In the genomic region with DNA sequence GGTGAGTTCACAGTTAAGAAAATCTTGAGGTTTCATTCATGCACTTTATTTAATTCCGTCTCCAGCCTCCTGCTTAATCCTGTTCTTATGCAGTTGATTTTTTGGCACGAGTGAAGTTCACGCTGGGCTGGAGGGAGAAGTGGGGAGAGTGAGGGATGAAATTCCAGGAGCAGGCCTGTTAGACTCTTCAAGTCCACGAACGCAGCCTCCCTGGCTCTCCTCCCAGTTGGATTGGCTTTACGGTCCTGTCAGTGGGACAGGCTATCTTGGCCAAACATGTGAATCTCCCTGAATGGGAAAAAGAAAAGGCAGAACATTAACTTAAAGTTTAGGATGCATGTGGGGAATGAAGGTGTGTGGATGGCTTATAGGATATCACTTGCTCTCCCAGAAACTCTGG, we compare ENCODE assay signal across 15 cellular contexts.
A peak's percentile ranks its signal among the peaks of the same experiment; 100 is the strongest.
DNase-seq lines count a peak whose midpoint lies in the region; ATAC-seq and TF ChIP-seq lines count a peak whose summit lies in the region.
"Had no signal": no experiment of that assay in that cellular context is flagged by ENCODE, and none has a peak within 500 bp of the region (broad histone marks: within the 10 kb centered on the region; RNA-seq: fewer than 3 reads in every experiment).

No MANE protein-coding gene starts in this region.

- DNase-seq in AG08396 (ENCODE audit: low spot score) (peak; percentile 35), body of pancreas (peak in 2 of 4 donors; percentile 28 to 29), left cardiac atrium (peak; percentile 74), retinal pigment epithelial cell (ENCODE audit: low read depth) (peak; percentile 71), GM19238 (ENCODE audit: insufficient read length, low spot score) (no peak)
- no peak for DNase-seq in activated naive CD4-positive, alpha-beta T cell treated with anti-CD3 and anti-CD28 coated beads, Interleukin-2, amount 10 ng/mL, durations not matched to agents 7 days and 5 days
- no peak for DNase-seq in activated T-cell treated with anti-CD3 and anti-CD28 coated beads, Interleukin-2, amount 50 U/mL, for 24 hours
- DNase-seq: naive thymus-derived CD8-positive, alpha-beta T cell; NCI-H1417; NCI-H524; SJCRH30; spleen had no signal

- no peaks in the 10 kb centered on the region for H3K4me1 Mint-ChIP-seq in activated naive CD4-positive, alpha-beta T cell treated with anti-CD3 and anti-CD28 coated beads, Interleukin-2, amount 10 ng/mL, durations not matched to agents 7 days and 5 days
- H3K4me1 Mint-ChIP-seq in activated T-cell treated with anti-CD3 and anti-CD28 coated beads, Interleukin-2, amount 50 U/mL, for 24 hours (ENCODE audit: low read depth), result no peaks in the 10 kb centered on the region

- no peaks in the 10 kb centered on the region for H3K27me3 ChIP-seq in body of pancreas
- H3K27me3 ChIP-seq: brain microvascular endothelial cell, SJCRH30 had no signal

- CTCF ChIA-PET in activated naive CD4-positive, alpha-beta T cell treated with anti-CD3 and anti-CD28 coated beads, Interleukin-2, amount 10 ng/mL, durations not matched to agents 7 days and 5 days (lab: Charles Lee), result no interaction called here

- no peaks in the 10 kb centered on the region for H3K36me3 Mint-ChIP-seq in activated naive CD4-positive, alpha-beta T cell treated with anti-CD3 and anti-CD28 coated beads, Interleukin-2, amount 10 ng/mL, durations not matched to agents 7 days and 5 days
- H3K36me3 Mint-ChIP-seq in activated T-cell treated with anti-CD3 and anti-CD28 coated beads, Interleukin-2, amount 50 U/mL, for 24 hours (ENCODE audit: low read depth), result no peaks in the 10 kb centered on the region

- H3K4me3 Mint-ChIP-seq in activated naive CD4-positive, alpha-beta T cell treated with anti-CD3 and anti-CD28 coated beads, Interleukin-2, amount 10 ng/mL, durations not matched to agents 7 days and 5 days, result no peak overlapping the region
- no peak overlapping the region for H3K4me3 Mint-ChIP-seq in activated T-cell treated with anti-CD3 and anti-CD28 coated beads, Interleukin-2, amount 50 U/mL, for 24 hours
- H3K4me3 Mint-ChIP-seq: naive thymus-derived CD8-positive, alpha-beta T cell had no signal

- no peak for TF ChIP-seq POLR2A in body of pancreas (IDR thresholded peaks at IDR 0.05)

- H3K9me3 Mint-ChIP-seq in activated naive CD4-positive, alpha-beta T cell treated with anti-CD3 and anti-CD28 coated beads, Interleukin-2, amount 10 ng/mL, durations not matched to agents 7 days and 5 days, result peaks cover 2% of the 10 kb centered on the region
- H3K9me3 Mint-ChIP-seq in activated T-cell treated with anti-CD3 and anti-CD28 coated beads, Interleukin-2, amount 50 U/mL, for 24 hours, result no peaks in the 10 kb centered on the region

- WGBS in body of pancreas, 2 donors, result 71% methylated on average over 6 of the region's 6 CpGs

- no peaks in the 10 kb centered on the region for H3K4me1 ChIP-seq in body of pancreas
- H3K4me1 ChIP-seq: spleen had no signal

- H3K4me3 ChIP-seq in body of pancreas (no peak overlapping the region), retinal pigment epithelial cell (ENCODE audit: low read length) (no peak overlapping the region)
- H3K4me3 ChIP-seq: SJCRH30, spleen had no signal

- no peaks in the 10 kb centered on the region for H3K9me3 ChIP-seq in body of pancreas
- H3K9me3 ChIP-seq: SJCRH30 had no signal

- peak; percentile 19 for ATAC-seq in body of pancreas
- peak; percentile 62 to 74 for ATAC-seq in left cardiac atrium
- ATAC-seq in GM21825 (IDR thresholded peaks at IDR 0.05; ENCODE audit: unreplicated experiment), result no peak
- ATAC-seq: HepG2; naive thymus-derived CD8-positive, alpha-beta T cell had no signal

- no peak overlapping the region for H3K27ac Mint-ChIP-seq in activated naive CD4-positive, alpha-beta T cell treated with anti-CD3 and anti-CD28 coated beads, Interleukin-2, amount 10 ng/mL, durations not matched to agents 7 days and 5 days
- no peak overlapping the region for H3K27ac Mint-ChIP-seq in activated T-cell treated with anti-CD3 and anti-CD28 coated beads, Interleukin-2, amount 50 U/mL, for 24 hours

- TF ChIP-seq CTCF in body of pancreas (IDR thresholded peaks at IDR 0.05) (no peak), retinal pigment epithelial cell (conservative IDR thresholded peaks at IDR 0.05; ENCODE audit: low read depth, low read length) (no peak)

- no peaks in the 10 kb centered on the region for H3K36me3 ChIP-seq in body of pancreas (replicated peaks in 1 of 2; ENCODE audit: insufficient read depth in 1 of 2, low read depth in 2 of 2)
- H3K36me3 ChIP-seq: brain microvascular endothelial cell, SJCRH30, spleen had no signal

- intact Hi-C loops in body of pancreas (cut with DNase I) (no loop called here), left cardiac atrium (cut with DNase I) (no loop called here)

- no peak overlapping the region for H3K27ac ChIP-seq in body of pancreas
- H3K27ac ChIP-seq: brain microvascular endothelial cell, SJCRH30, spleen had no signal

- peaks cover 28% of the 10 kb centered on the region for H3K27me3 Mint-ChIP-seq in activated naive CD4-positive, alpha-beta T cell treated with anti-CD3 and anti-CD28 coated beads, Interleukin-2, amount 10 ng/mL, durations not matched to agents 7 days and 5 days
- H3K27me3 Mint-ChIP-seq in activated T-cell treated with anti-CD3 and anti-CD28 coated beads, Interleukin-2, amount 50 U/mL, for 24 hours, result peaks cover 39% of the 10 kb centered on the region

Comparison
In these comparisons a context has a peak if more than half of its experiments do, and no peak if none do; other contexts are left out.
1. DNase-seq: peak in AG08396 (single experiment), left cardiac atrium (single experiment) and retinal pigment epithelial cell (single experiment); none in activated naive CD4-positive, alpha-beta T cell treated with anti-CD3 and anti-CD28 coated beads, Interleukin-2, amount 10 ng/mL, durations not matched to agents 7 days and 5 days (single experiment), activated T-cell treated with anti-CD3 and anti-CD28 coated beads, Interleukin-2, amount 50 U/mL, for 24 hours (single experiment) and GM19238 (single experiment).